In the genomic region with DNA sequence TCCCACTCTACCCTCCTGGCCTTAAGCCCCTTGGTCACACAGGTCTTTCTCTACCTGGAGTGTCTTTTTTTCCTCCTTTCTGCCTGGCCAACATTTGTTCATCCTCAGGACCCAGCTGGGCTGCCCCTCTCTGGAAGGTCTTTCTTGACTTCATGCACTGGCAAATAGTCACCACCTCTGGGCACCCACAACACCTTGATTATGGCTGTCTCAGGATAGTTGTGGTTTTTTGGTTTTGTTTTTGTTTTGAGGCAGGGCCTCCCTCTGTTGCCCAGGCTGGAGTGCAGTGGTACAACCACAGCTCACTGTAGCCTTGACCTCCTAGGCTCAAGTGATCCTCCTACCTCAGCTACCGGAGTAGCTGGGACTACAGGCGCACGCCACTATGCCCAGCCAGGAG, we compare ENCODE assay signal across 15 cellular contexts. TPM values are rescaled to one million over a fixed set of nuclear protein-coding genes. Genes with fewer than 3 reads are reported as not detected.
DNase-seq lines count a peak whose midpoint lies in the region; ATAC-seq and TF ChIP-seq lines count a peak whose summit lies in the region.
"Had no signal": no experiment of that assay in that cellular context is flagged by ENCODE, and none has a peak within 500 bp of the region (broad histone marks: within the 10 kb centered on the region; RNA-seq: fewer than 3 reads in every experiment).

No MANE protein-coding gene starts in this region.

- no peaks in the 10 kb centered on the region for H4K20me1 ChIP-seq in KMS-11 (ENCODE audit: insufficient read depth)

- peak overlapping the region; percentile 84 for H3K27ac Mint-ChIP-seq in CD4-positive, alpha-beta T cell
- H3K27ac Mint-ChIP-seq in activated naive CD4-positive, alpha-beta T cell treated with anti-CD3 and anti-CD28 coated beads, Interleukin-2, amount 50 U/mL, for 72 hours: peak overlapping the region; percentile 51 to 63
- H3K27ac Mint-ChIP-seq in natural killer cell: peak overlapping the region; percentile 80 to 84

- no peaks in the 10 kb centered on the region for H3K9me3 Mint-ChIP-seq in CD4-positive, alpha-beta T cell
- peaks cover 0 to 3% of the 10 kb centered on the region in 2 donors for H3K9me3 Mint-ChIP-seq in activated naive CD4-positive, alpha-beta T cell treated with anti-CD3 and anti-CD28 coated beads, Interleukin-2, amount 50 U/mL, for 72 hours
- no peaks in the 10 kb centered on the region for H3K9me3 Mint-ChIP-seq in natural killer cell

- H3K27me3 ChIP-seq in CD4-positive, alpha-beta T cell (ENCODE audit: control insufficient read depth, insufficient read depth, low read length): no peaks in the 10 kb centered on the region
- no peaks in the 10 kb centered on the region for H3K27me3 ChIP-seq in KMS-11 (ENCODE audit: insufficient read depth, low read depth)

- no peaks in the 10 kb centered on the region for H3K36me3 ChIP-seq in KMS-11 (ENCODE audit: insufficient read depth)

- peaks cover 52% of the 10 kb centered on the region for H3K4me1 ChIP-seq in KMS-11 (ENCODE audit: low read depth, poor library complexity, severe bottlenecking)
- H3K4me1 ChIP-seq: HAP-1 had no signal

- CTCF ChIA-PET in CD4-positive, alpha-beta T cell (lab: Charles Lee): no interaction called here

- TF ChIP-seq CTCF in CD4-positive, alpha-beta T cell (IDR thresholded peaks at IDR 0.05): no peak
- TF ChIP-seq CTCF in KMS-11 (conservative IDR thresholded peaks at IDR 0.05; ENCODE audit: low read depth, low read length) (no peak), natural killer cell (IDR thresholded peaks at IDR 0.05) (no peak)

- no peaks in the 10 kb centered on the region for H3K27me3 Mint-ChIP-seq in CD4-positive, alpha-beta T cell
- H3K27me3 Mint-ChIP-seq in natural killer cell (ENCODE audit: low read depth in 2 of 2): no peaks in the 10 kb centered on the region

- POLR2A ChIA-PET in CD4-positive, alpha-beta T cell (lab: Charles Lee): interaction anchor here (1.1 to 3.9 kb wide), 5 partner anchors 10 to 152 kb away, joined by 3 to 41 read pairs (median 5); partner anchors contain the start of genes HMGN2 and RPS6KA1

- no peak overlapping the region for H3K9ac ChIP-seq in KMS-11

- peak overlapping the region; percentile 44 for H3K4me2 ChIP-seq in KMS-11
- H3K4me2 ChIP-seq: PC-9, smooth muscle cell had no signal

- DNase-seq in CD4-positive, alpha-beta T cell: no peak
- no peak for DNase-seq in activated naive CD4-positive, alpha-beta T cell treated with anti-CD3 and anti-CD28 coated beads, Interleukin-2, amount 50 U/mL, for 72 hours (ENCODE audit: low spot score in 2 of 2)
- DNase-seq in natural killer cell (no peak), NCI-H69 (lab: John Stamatoyannopoulos, UW) (no peak), NCI-H2196 (lab: John Stamatoyannopoulos, UW; ENCODE audit: unreplicated experiment) (no peak)
- DNase-seq in activated effector memory CD4-positive, alpha-beta T cell treated with anti-CD3 and anti-CD28 coated beads, Interleukin-2, amount 50 U/mL, for 16 hours: no peak
- DNase-seq: activated effector memory CD4-positive, alpha-beta T cell treated with Interleukin-2 at 50 U/mL for 16 hours; cortex of kidney; foreskin fibroblast; NCI-H2081 treated with DMSO at 0.1 percent for 48 hours; PC-9 had no signal

- peak overlapping the region; percentile 60 for H3K27ac ChIP-seq in CD4-positive, alpha-beta T cell (ENCODE audit: low read depth, low read length)
- H3K27ac ChIP-seq in KMS-11: peak overlapping the region; percentile 43; the same call in 1 of the 2 replicates
- H3K27ac ChIP-seq: PC-9 had no signal

- H3K36me3 Mint-ChIP-seq in CD4-positive, alpha-beta T cell (ENCODE audit: low read depth): peaks cover 1% of the 10 kb centered on the region
- H3K36me3 Mint-ChIP-seq in activated naive CD4-positive, alpha-beta T cell treated with anti-CD3 and anti-CD28 coated beads, Interleukin-2, amount 50 U/mL, for 72 hours: peaks cover 5 to 22% of the 10 kb centered on the region in 2 donors
- no peaks in the 10 kb centered on the region for H3K36me3 Mint-ChIP-seq in natural killer cell

- H3K4me3 Mint-ChIP-seq in CD4-positive, alpha-beta T cell: peak overlapping the region; percentile 73
- peak overlapping the region; percentile 37 for H3K4me3 Mint-ChIP-seq in natural killer cell

- no peaks in the 10 kb centered on the region for H3K79me2 ChIP-seq in KMS-11 (ENCODE audit: insufficient read depth, low read depth)

- no peak overlapping the region for H2AFZ ChIP-seq in KMS-11 (ENCODE audit: low read depth)
- H2AFZ ChIP-seq: PC-9 had no signal

- H3K4me1 Mint-ChIP-seq in CD4-positive, alpha-beta T cell (ENCODE audit: low read depth): peaks cover 75% of the 10 kb centered on the region
- H3K4me1 Mint-ChIP-seq in natural killer cell: peaks cover 66 to 70% of the 10 kb centered on the region in 2 donors

- no peak overlapping the region for H3K4me3 ChIP-seq in KMS-11 (IDR thresholded peaks at IDR 0.05; ENCODE audit: insufficient read depth, low read depth, low read length)
- H3K4me3 ChIP-seq: HAP-1, PC-9, smooth muscle cell had no signal

- no peaks in the 10 kb centered on the region for H3K9me3 ChIP-seq in CD4-positive, alpha-beta T cell (ENCODE audit: control insufficient read depth, low read length)
- H3K9me3 ChIP-seq: HAP-1 had no signal

- ATAC-seq in CD4-positive, alpha-beta T cell (ENCODE audit: poor library complexity): no peak
- no peak for ATAC-seq in activated naive CD4-positive, alpha-beta T cell treated with anti-CD3 and anti-CD28 coated beads, Interleukin-2, amount 50 U/mL, for 72 hours
- no peak for ATAC-seq in natural killer cell
- no peak for ATAC-seq in HG03139 (IDR thresholded peaks at IDR 0.05; ENCODE audit: unreplicated experiment)

- intact Hi-C loops in CD4-positive, alpha-beta T cell (cut with DNase I, micrococcal nuclease): no loop called here
- intact Hi-C loops in natural killer cell (cut with micrococcal nuclease): loop anchor here (5.0 to 10.0 kb wide), 2 partner anchors 157 to 426 kb away; partner anchors contain the start of genes ARID1A and PDIK1L

RNA-seq across cellular contexts. Expression of gene RPS6KA1, which starts 10.8 kb away (rescaled TPM):
- total RNA-seq in CD4-positive, alpha-beta T cell: 10 to 100 TPM; 29.1 to 29.6 TPM
- 100 to 1,000 TPM; 154 to 197 TPM for total RNA-seq in activated naive CD4-positive, alpha-beta T cell treated with anti-CD3 and anti-CD28 coated beads, Interleukin-2, amount 50 U/mL, for 72 hours
- total RNA-seq in natural killer cell: 100 to 1,000 TPM; 191 to 226 (median 215) TPM

Comparison
In these comparisons a context has a peak if more than half of its experiments do, and no peak if none do; other contexts are left out.
1. RNA of gene RPS6KA1, which starts 10.8 kb away (total RNA-seq): 191 to 226 TPM in natural killer cell and 154 to 197 TPM in activated naive CD4-positive, alpha-beta T cell treated with anti-CD3 and anti-CD28 coated beads, Interleukin-2, amount 50 U/mL, for 72 hours; 29.1 to 29.6 TPM in CD4-positive, alpha-beta T cell; every median in the first group is over 4 times any median in the second.
2. Peak in every context shown above with its lines, with median percentiles within 50 percentile points of each other: H3K27ac Mint-ChIP-seq.